ENCODE assay signal across 1 cellular context in the genomic region with DNA sequence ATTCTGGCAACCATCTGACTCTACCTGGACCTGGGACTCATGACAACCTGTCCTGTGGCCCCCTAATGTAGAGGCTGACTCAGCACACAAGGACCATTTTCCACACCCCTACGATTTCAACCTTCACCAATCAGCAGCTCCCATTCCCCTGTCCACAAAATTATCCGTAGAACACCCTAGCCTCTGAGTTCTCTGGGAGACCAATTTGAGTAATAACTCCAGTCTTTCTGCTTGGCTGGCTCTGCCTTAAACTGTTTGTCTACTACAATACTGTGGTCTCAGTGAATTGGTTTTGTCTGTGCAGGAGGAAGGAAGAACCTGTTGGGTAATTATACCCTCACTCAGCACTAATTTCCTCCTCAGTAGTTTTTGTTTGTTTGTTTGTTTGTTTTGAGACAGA.
TF ChIP-seq lines count a peak whose summit lies in the region.

No MANE protein-coding gene starts in this region.

TF ChIP-seq in HCT116, 20 proteins besides CTCF, POLR2A, EP300 and RAD21:
- TF ChIP-seq POLR2AphosphoS5 (IDR thresholded peaks at IDR 0.05; ENCODE audit: low read depth, low read length) (no peak), MAX (IDR thresholded peaks at IDR 0.05) (no peak), ZNF274 (IDR thresholded peaks at IDR 0.05; ENCODE audit: low read depth, low read length) (no peak), ZBTB33 (IDR thresholded peaks at IDR 0.05; ENCODE audit: extremely low read depth, insufficient replicate concordance, low read length) (no peak), YY1 (IDR thresholded peaks at IDR 0.05; ENCODE audit: extremely low read depth, insufficient replicate concordance, low read depth, low read length) (no peak), EGR1 (IDR thresholded peaks at IDR 0.05; ENCODE audit: low read depth) (no peak), FOSL1 (IDR thresholded peaks at IDR 0.05; ENCODE audit: low read depth) (no peak), CEBPB (IDR thresholded peaks at IDR 0.05; ENCODE audit: low read depth) (no peak), ATF3 (IDR thresholded peaks at IDR 0.05) (no peak), ZFX (IDR thresholded peaks at IDR 0.05) (no peak), SP1 (IDR thresholded peaks at IDR 0.05; ENCODE audit: low read depth) (no peak), EZH2phosphoT487 (IDR thresholded peaks at IDR 0.05; ENCODE audit: borderline replicate concordance) (no peak), CBX3 (IDR thresholded peaks at IDR 0.05; ENCODE audit: low read depth) (no peak), JUND (IDR thresholded peaks at IDR 0.05) (no peak), REST (IDR thresholded peaks at IDR 0.05; ENCODE audit: low read depth) (no peak), TCF7L2 (IDR thresholded peaks at IDR 0.05; ENCODE audit: borderline replicate concordance, extremely low read depth, insufficient read depth, insufficient read length) (no peak), EZH2 (IDR thresholded peaks at IDR 0.05) (no peak), SIN3A (IDR thresholded peaks at IDR 0.05; ENCODE audit: low read depth) (no peak), SRF (IDR thresholded peaks at IDR 0.05; ENCODE audit: low read depth) (no peak), ELF1 (IDR thresholded peaks at IDR 0.05; ENCODE audit: borderline replicate concordance, low read depth) (no peak)
